In the genomic region with DNA sequence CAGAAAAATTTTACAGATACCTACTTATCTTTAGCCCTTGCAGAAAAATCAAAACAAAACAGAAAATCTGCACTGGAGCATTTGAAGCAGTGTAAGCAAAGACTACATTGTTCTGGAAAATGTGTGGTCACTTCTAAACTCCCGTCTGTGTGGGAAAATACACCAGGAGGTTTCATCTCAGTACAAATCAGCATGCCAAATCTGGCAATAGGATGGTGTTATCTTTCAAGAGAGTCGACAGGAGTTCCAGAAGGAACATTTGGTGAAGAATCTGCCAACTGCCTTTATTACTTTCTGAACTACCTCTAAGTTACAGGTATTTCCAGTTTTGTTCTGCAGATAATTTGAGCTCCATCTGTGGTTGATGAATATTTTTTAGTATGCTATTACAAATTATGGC, we compare ENCODE assay signal across 17 cellular contexts.
A peak's percentile ranks its signal among the peaks of the same experiment; 100 is the strongest.
DNase-seq lines count a peak whose midpoint lies in the region; ATAC-seq lines count a peak whose summit lies in the region.
"Had no signal": no experiment of that assay in that cellular context is flagged by ENCODE, and none has a peak within 500 bp of the region (broad histone marks: within the 10 kb centered on the region; RNA-seq: fewer than 3 reads in every experiment).

No MANE protein-coding gene starts in this region.

- peak overlapping the region; percentile 49 for H2AFZ ChIP-seq in neuronal stem cell (ENCODE audit: low read length)

- H3K9me3 ChIP-seq in neuronal stem cell (replicated peaks in 1 of 2; ENCODE audit: control insufficient read depth in 2 of 2, insufficient read depth in 1 of 2, low read depth in 1 of 2, low read length in 2 of 2) = no peaks in the 10 kb centered on the region
- H3K9me3 ChIP-seq in right cardiac atrium (ENCODE audit: control insufficient read depth, low read length) = no peaks in the 10 kb centered on the region
- H3K9me3 ChIP-seq: A549, Caco-2, HAP-1 had no signal

- no peak overlapping the region for H2AK5ac ChIP-seq in neuronal stem cell (ENCODE audit: low read depth, low read length)

- no peak overlapping the region for H3K4me2 ChIP-seq in neuronal stem cell (ENCODE audit: insufficient read depth, low read length, poor library complexity, severe bottlenecking)
- H3K4me2 ChIP-seq: A549 had no signal

- H2BK120ac ChIP-seq in neuronal stem cell (ENCODE audit: low read depth, low read length) = no peak overlapping the region

- H3K79me1 ChIP-seq in neuronal stem cell (ENCODE audit: low read depth, low read length) = no peaks in the 10 kb centered on the region

- ATAC-seq in HG03175 (IDR thresholded peaks at IDR 0.05; ENCODE audit: unreplicated experiment) = no peak
- no peak for ATAC-seq in right cardiac atrium
- no peak for ATAC-seq in stimulated activated naive CD8-positive, alpha-beta T cell treated with anti-CD3 and anti-CD28 coated beads, Interleukin-15, amount 100 ng/mL, for 72 hours
- ATAC-seq: A549, GM12878 had no signal

- no peaks in the 10 kb centered on the region for H3K4me1 Mint-ChIP-seq in stimulated activated naive CD8-positive, alpha-beta T cell treated with anti-CD3 and anti-CD28 coated beads, Interleukin-15, amount 100 ng/mL, for 72 hours

- H3K9ac ChIP-seq in neuronal stem cell (ENCODE audit: low read depth, low read length, poor library complexity) = no peak overlapping the region

- intact Hi-C loops in right cardiac atrium (cut with DNase I) = no loop called here

- no peak overlapping the region for H3K18ac ChIP-seq in neuronal stem cell (ENCODE audit: low read length)

- H2BK5ac ChIP-seq in neuronal stem cell (ENCODE audit: low read length) = no peak overlapping the region

- no peaks in the 10 kb centered on the region for H3K36me3 ChIP-seq in neuronal stem cell (replicated peaks in 1 of 2; ENCODE audit: control insufficient read depth in 2 of 2, insufficient read depth in 2 of 2, low read length in 2 of 2)
- H3K36me3 ChIP-seq: HAP-1 had no signal

- H4K91ac ChIP-seq in neuronal stem cell (ENCODE audit: low read depth, low read length, poor library complexity) = no peak overlapping the region

- H3K27ac Mint-ChIP-seq in stimulated activated naive CD8-positive, alpha-beta T cell treated with anti-CD3 and anti-CD28 coated beads, Interleukin-15, amount 100 ng/mL, for 72 hours = no peak overlapping the region
- H3K27ac Mint-ChIP-seq: CD4-positive, alpha-beta T cell had no signal

- H2BK12ac ChIP-seq in neuronal stem cell (ENCODE audit: low read length) = no peak overlapping the region

- DNase-seq in DMS 273 (lab: John Stamatoyannopoulos, UW; ENCODE audit: unreplicated experiment) (peak; percentile 10), DMS 273 treated with DMSO at 0.1 percent for 48 hours (lab: John Stamatoyannopoulos, UW) (no peak), inferior parietal cortex (ENCODE audit: extremely low spot score) (peak; percentile 4), neuronal stem cell (ENCODE audit: low spot score) (no peak), right cardiac atrium (no peak)
- DNase-seq in stimulated activated naive CD8-positive, alpha-beta T cell treated with anti-CD3 and anti-CD28 coated beads, Interleukin-15, amount 100 ng/mL, for 72 hours = no peak
- DNase-seq: AML-193; Caco-2; CD4-positive, alpha-beta T cell; DMS79 treated with DMSO at 0.1 percent for 48 hours had no signal

- H3K4me3 ChIP-seq in neuronal stem cell (ENCODE audit: low read length in 2 of 2) (no peak overlapping the region), right cardiac atrium (ENCODE audit: low read length) (no peak overlapping the region)
- H3K4me3 ChIP-seq: A549, GM12878, HAP-1 had no signal

- WGBS in neuronal stem cell (ENCODE audit: extremely low coverage in 2 of 2, insufficient read length in 2 of 2, insufficient replicate concordance in 1 of 2), 2 donors = no CpG with 5 or more reads among the region's 2 CpGs
- 32% methylated on average over 2 of the region's 2 CpGs for WGBS in right cardiac atrium

- H3K14ac ChIP-seq in neuronal stem cell (ENCODE audit: low read length) = no peak overlapping the region

- H3K27ac ChIP-seq in neuronal stem cell (replicated peaks; ENCODE audit: low read length) = no peak overlapping the region
- no peak overlapping the region for H3K27ac ChIP-seq in right cardiac atrium (ENCODE audit: low read length)
- H3K27ac ChIP-seq: 22Rv1, A549, C4-2B, HL-60 had no signal

- H2BK15ac ChIP-seq in neuronal stem cell (ENCODE audit: low read length) = no peak overlapping the region

- peaks cover 6 to 15% of the 10 kb centered on the region in 2 donors for H3K9me3 Mint-ChIP-seq in stimulated activated naive CD8-positive, alpha-beta T cell treated with anti-CD3 and anti-CD28 coated beads, Interleukin-15, amount 100 ng/mL, for 72 hours

- no peak overlapping the region for H3K23ac ChIP-seq in neuronal stem cell (ENCODE audit: low read depth, low read length, poor library complexity)

- H4K8ac ChIP-seq in neuronal stem cell (ENCODE audit: low read depth, low read length) = no peak overlapping the region

- H3K27me3 ChIP-seq in neuronal stem cell (ENCODE audit: control insufficient read depth in 3 of 3, insufficient read depth in 3 of 3, low read depth in 1 of 3, low read length in 3 of 3) (no peaks in the 10 kb centered on the region), right cardiac atrium (ENCODE audit: control insufficient read depth, insufficient read depth) (no peaks in the 10 kb centered on the region)

- H3K4me1 ChIP-seq in neuronal stem cell (ENCODE audit: control insufficient read depth in 2 of 2, insufficient read depth in 1 of 2, low read depth in 1 of 2, low read length in 2 of 2) (no peaks in the 10 kb centered on the region), right cardiac atrium (ENCODE audit: control insufficient read depth, insufficient read depth, low read length) (no peaks in the 10 kb centered on the region)
- H3K4me1 ChIP-seq: A549, HAP-1 had no signal

- H3K27me3 Mint-ChIP-seq in stimulated activated naive CD8-positive, alpha-beta T cell treated with anti-CD3 and anti-CD28 coated beads, Interleukin-15, amount 100 ng/mL, for 72 hours = no peaks in the 10 kb centered on the region
- H3K27me3 Mint-ChIP-seq: CD4-positive, alpha-beta T cell had no signal

- no peak overlapping the region for H3K4ac ChIP-seq in neuronal stem cell (ENCODE audit: low read length)

- H3K4me3 Mint-ChIP-seq in stimulated activated naive CD8-positive, alpha-beta T cell treated with anti-CD3 and anti-CD28 coated beads, Interleukin-15, amount 100 ng/mL, for 72 hours = no peak overlapping the region
- H3K4me3 Mint-ChIP-seq: CD4-positive, alpha-beta T cell had no signal

Comparison
In these comparisons a context has a peak if more than half of its experiments do, and no peak if none do; other contexts are left out.
1. DNase-seq: peak in DMS 273 (single experiment) and inferior parietal cortex (single experiment); none in DMS 273 treated with DMSO at 0.1 percent for 48 hours (single experiment), neuronal stem cell (single experiment), right cardiac atrium (0 of 3) and stimulated activated naive CD8-positive, alpha-beta T cell treated with anti-CD3 and anti-CD28 coated beads, Interleukin-15, amount 100 ng/mL, for 72 hours (0 of 2).